Comparison of ENCODE assay signal across 8 cellular contexts in genomic region chr17:76270770-76271668, GRCh38. TPM values are rescaled to one million over a fixed set of nuclear protein-coding genes. Genes with fewer than 3 reads are reported as not detected.
DNase-seq lines count a peak whose midpoint lies in the region; ATAC-seq and TF ChIP-seq lines count a peak whose summit lies in the region.

No MANE protein-coding gene starts in this region.

- no peaks in the 10 kb centered on the region for H3K27me3 Mint-ChIP-seq in CD8-positive, alpha-beta T cell (ENCODE audit: low read depth)
- H3K27me3 Mint-ChIP-seq in activated B cell treated with CpG ODN at 0.5 μM for 24 hours: no peaks in the 10 kb centered on the region

- TF ChIP-seq CTCF in CD8-positive, alpha-beta T cell (IDR thresholded peaks at IDR 0.05): no peak
- TF ChIP-seq CTCF in activated B cell treated with CpG ODN at 0.5 μM for 24 hours (IDR thresholded peaks at IDR 0.05) (no peak), GM20000 (IDR thresholded peaks at IDR 0.05; ENCODE audit: extremely low read depth, missing control alignments) (no peak)

- H3K9me3 ChIP-seq in CD8-positive, alpha-beta T cell (ENCODE audit: low read length): no peaks in the 10 kb centered on the region
- no peaks in the 10 kb centered on the region for H3K9me3 ChIP-seq in mononuclear cell (ENCODE audit: low read depth, low read length)

- in situ Hi-C loops in KBM-7 (cut with MboI; ENCODE audit: low pct_unique_long_range_greater_than_20kb, low sequenced_read_pairs): loop anchor here (10.0 kb wide), 1 partner anchor 146 kb away; no protein-coding TSS in a partner anchor

- ATAC-seq in CD8-positive, alpha-beta T cell: peak; percentile 4
- ATAC-seq in GM19455 (IDR thresholded peaks at IDR 0.05; ENCODE audit: unreplicated experiment) (peak; percentile 3), activated B cell treated with CpG ODN at 0.5 μM for 24 hours (ENCODE audit: low read depth) (no peak), GM21526 (IDR thresholded peaks at IDR 0.05; ENCODE audit: low FRiP score, unreplicated experiment) (no peak)

- H3K27ac Mint-ChIP-seq in CD8-positive, alpha-beta T cell: peak overlapping the region; percentile 94
- peak overlapping the region; percentile 94 for H3K27ac Mint-ChIP-seq in activated B cell treated with CpG ODN at 0.5 μM for 24 hours

- H3K4me3 Mint-ChIP-seq in CD8-positive, alpha-beta T cell: peak overlapping the region; percentile 79
- H3K4me3 Mint-ChIP-seq in activated B cell treated with CpG ODN at 0.5 μM for 24 hours: peak overlapping the region; percentile 70

- peak in 1 of 7 experiments; percentile 59 for DNase-seq in CD8-positive, alpha-beta T cell
- DNase-seq in activated B cell treated with CpG ODN at 0.5 μM for 24 hours: no peak
- no peak for DNase-seq in SHP77 (lab: John Stamatoyannopoulos, UW)
- no peak for DNase-seq in GM20000 (ENCODE audit: low spot score)
- DNase-seq in KBM-7: no peak

- H3K36me3 Mint-ChIP-seq in CD8-positive, alpha-beta T cell: peaks cover 24% of the 10 kb centered on the region
- peaks cover 36% of the 10 kb centered on the region for H3K36me3 Mint-ChIP-seq in activated B cell treated with CpG ODN at 0.5 μM for 24 hours (ENCODE audit: low read depth)

- peaks cover 20% of the 10 kb centered on the region for H3K36me3 ChIP-seq in CD8-positive, alpha-beta T cell (ENCODE audit: insufficient read depth, low read length)

- H3K9me3 Mint-ChIP-seq in CD8-positive, alpha-beta T cell: no peaks in the 10 kb centered on the region
- no peaks in the 10 kb centered on the region for H3K9me3 Mint-ChIP-seq in activated B cell treated with CpG ODN at 0.5 μM for 24 hours

- H3K27ac ChIP-seq in CD8-positive, alpha-beta T cell (ENCODE audit: low read depth, low read length): peak overlapping the region; percentile 75

- H3K4me1 ChIP-seq in CD8-positive, alpha-beta T cell (ENCODE audit: insufficient read depth, low read length): peaks cover 89% of the 10 kb centered on the region
- H3K4me1 ChIP-seq in mononuclear cell (ENCODE audit: insufficient read depth, low read length): peaks cover 89% of the 10 kb centered on the region

- POLR2A ChIA-PET in CD8-positive, alpha-beta T cell (lab: Charles Lee): interaction anchor here (0.7 to 11.7 kb wide), 20 partner anchors 9 to 168 kb away, joined by 3 to 121 read pairs (median 5); partner anchors contain the start of genes EXOC7 and RNF157
- POLR2A ChIA-PET in activated B cell treated with CpG ODN at 0.5 μM for 24 hours (lab: Charles Lee): interaction anchor here (0.6 to 17.7 kb wide), 26 partner anchors 7 to 1687 kb away, joined by 3 to 481 read pairs (median 4); partner anchors contain the start of genes EXOC7, FOXJ1, RHBDF2 and RNF157

- peak overlapping the region; percentile 82 for H3K4me3 ChIP-seq in CD8-positive, alpha-beta T cell (ENCODE audit: low read depth, low read length)
- peak overlapping the region; percentile 36 for H3K4me3 ChIP-seq in mononuclear cell (ENCODE audit: low read length)

- H3K4me1 Mint-ChIP-seq in CD8-positive, alpha-beta T cell (ENCODE audit: low read depth): peaks cover 63% of the 10 kb centered on the region
- peaks cover 91% of the 10 kb centered on the region for H3K4me1 Mint-ChIP-seq in activated B cell treated with CpG ODN at 0.5 μM for 24 hours

- H3K27me3 ChIP-seq in CD8-positive, alpha-beta T cell (ENCODE audit: insufficient read depth, low read length): no peaks in the 10 kb centered on the region
- H3K27me3 ChIP-seq in mononuclear cell (ENCODE audit: insufficient read depth, low read length): no peaks in the 10 kb centered on the region

- intact Hi-C loops in CD8-positive, alpha-beta T cell (cut with DNase I, micrococcal nuclease): loop anchor here in 1 of 2 experiments (2.0 kb wide), 1 partner anchor 72 kb away; no protein-coding TSS in a partner anchor
- intact Hi-C loops in activated B cell treated with CpG ODN at 0.5 μM for 24 hours (cut with micrococcal nuclease): loop anchor here (5.0 to 10.0 kb wide), 3 partner anchors 34 to 414 kb away; partner anchors contain the start of genes MRPL38 and WBP2

- CTCF ChIA-PET in CD8-positive, alpha-beta T cell (lab: Charles Lee): interaction anchor here (0.6 to 10.6 kb wide), 9 partner anchors 9 to 257 kb away, joined by 3 to 86 read pairs (median 4); no protein-coding TSS in a partner anchor
- CTCF ChIA-PET in activated B cell treated with CpG ODN at 0.5 μM for 24 hours (lab: Charles Lee): interaction anchor here (0.7 to 1.4 kb wide), 5 partner anchors 8 to 150 kb away, joined by 3 to 7 read pairs (median 5); no protein-coding TSS in a partner anchor

RNA-seq across cellular contexts. Expression of gene UBALD2, which starts 5.9 kb away (rescaled TPM):
- 100 to 1,000 TPM; 241 to 249 TPM for total RNA-seq in CD8-positive, alpha-beta T cell
- 144 and 152 TPM in 2 replicates for total RNA-seq in activated B cell treated with CpG ODN at 0.5 μM for 24 hours
- total RNA-seq in mononuclear cell: 35.3 TPM

RNA-seq across cellular contexts. Expression of gene RNF157, which starts 30.7 kb away (rescaled TPM):
- total RNA-seq in CD8-positive, alpha-beta T cell: 10 to 100 TPM; 22.3 to 25.5 TPM
- 3.1 and 3.5 TPM in 2 replicates for total RNA-seq in activated B cell treated with CpG ODN at 0.5 μM for 24 hours
- total RNA-seq in mononuclear cell: 19.1 TPM

RNA-seq across cellular contexts. Expression of gene QRICH2, which starts 37.1 kb away (rescaled TPM):
- 1 to 10 TPM; 1.4 to 2.1 TPM for total RNA-seq in CD8-positive, alpha-beta T cell
- total RNA-seq in activated B cell treated with CpG ODN at 0.5 μM for 24 hours: 2.0 and 2.2 TPM in 2 replicates
- total RNA-seq in mononuclear cell: 1.2 TPM

Comparison
In these comparisons a context has a peak if more than half of its experiments do, and no peak if none do; other contexts are left out.
1. ATAC-seq: peak in CD8-positive, alpha-beta T cell (single experiment) and GM19455 (single experiment); none in activated B cell treated with CpG ODN at 0.5 μM for 24 hours (single experiment) and GM21526 (single experiment).